In genomic region chr22:24737582-24737981, GRCh38 we compare ENCODE assay signal across 9 cellular contexts. TPM values are rescaled to one million over a fixed set of nuclear protein-coding genes. Genes with fewer than 3 reads are reported as not detected.
"Had no signal": no experiment of that assay in that cellular context is flagged by ENCODE, and none has a peak within 500 bp of the region (broad histone marks: within the 10 kb centered on the region; RNA-seq: fewer than 3 reads in every experiment).

No MANE protein-coding gene starts in this region.

- DNase-seq: H7, HCEC 1CT, IMR-90, KG1 had no signal

- H3K27ac Mint-ChIP-seq: GM23338 had no signal

- H3K4me2 ChIP-seq: GM23338 had no signal

- ATAC-seq: GM23338 had no signal

- H3K4me3 Mint-ChIP-seq: GM23338 had no signal

- H3K4me3 ChIP-seq: GM23338, K562 had no signal

- FAIRE-seq: HTR-8/SVneo, K562 had no signal

RNA-seq across cellular contexts. Expression of gene PIWIL3, which starts 36.9 kb away (rescaled TPM):
- total RNA-seq: H4, HT-29, IMR-90, K562 had no signal
- polyA plus RNA-seq: IMR-90 had no signal
